Comparison of ENCODE assay signal across 25 cellular contexts in the genomic region with DNA sequence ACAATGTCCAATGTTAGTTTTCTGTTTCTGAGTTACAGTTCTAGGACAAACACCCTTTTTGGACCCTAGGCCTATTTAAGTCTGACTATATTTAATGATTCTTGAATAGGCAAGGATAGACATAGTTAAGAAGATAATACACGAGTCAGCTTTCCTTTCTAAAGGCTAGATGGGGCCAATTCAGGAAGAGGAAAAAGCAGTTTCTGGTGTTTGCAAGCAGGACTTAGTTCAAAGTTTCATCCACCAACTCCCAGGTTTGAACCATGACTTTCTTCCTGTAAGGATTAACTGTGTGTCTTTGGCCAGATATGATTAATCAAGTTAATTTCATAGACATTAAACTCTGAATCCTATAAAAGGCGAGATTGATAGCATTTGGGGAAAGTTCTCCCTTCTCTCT.
"Had no signal": no experiment of that assay in that cellular context is flagged by ENCODE, and none has a peak within 500 bp of the region (broad histone marks: within the 10 kb centered on the region; RNA-seq: fewer than 3 reads in every experiment).

No MANE protein-coding gene starts in this region.

- H3K4me3 ChIP-seq: gastrocnemius medialis, left lung, psoas muscle, skin epidermis, suprapubic skin, transverse colon, upper lobe of right lung, uterus had no signal

- H3K27ac ChIP-seq: gastrocnemius medialis, left lung, psoas muscle, suprapubic skin, transverse colon, upper lobe of right lung, uterus had no signal

- H3K36me3 ChIP-seq: uterus had no signal

- H3K4me3 Mint-ChIP-seq: effector memory CD8-positive, alpha-beta T cell; nephron progenitor cell; stimulated activated naive CD8-positive, alpha-beta T cell treated with anti-CD3 and anti-CD28 coated beads, Interleukin-15, amount 100 ng/mL, for 72 hours had no signal

- H3K27ac Mint-ChIP-seq: effector memory CD8-positive, alpha-beta T cell; naive thymus-derived CD8-positive, alpha-beta T cell; nephron progenitor cell had no signal

- H3K27me3 Mint-ChIP-seq: effector memory CD8-positive, alpha-beta T cell; naive thymus-derived CD8-positive, alpha-beta T cell; stimulated activated naive CD8-positive, alpha-beta T cell treated with anti-CD3 and anti-CD28 coated beads, Interleukin-15, amount 100 ng/mL, for 72 hours had no signal

- DNase-seq: cortex of kidney; effector memory CD8-positive, alpha-beta T cell; foreskin fibroblast; gastrocnemius medialis; head of caudate nucleus; left lung; mesenchymal stem cell; midbrain; naive thymus-derived CD8-positive, alpha-beta T cell; nephron progenitor cell; nucleus accumbens; psoas muscle; right cardiac atrium; stimulated activated CD4-positive, alpha-beta T cell treated with anti-CD3 and anti-CD28 coated beads, Interleukin-15, amount 100 ng/mL, for 24 hours; stimulated activated CD4-positive, alpha-beta T cell treated with anti-CD3 and anti-CD28 coated beads, Interleukin-4, amount 100 ng/mL, for 1 hour; stimulated activated CD8-positive, alpha-beta memory T cell treated with anti-CD3 and anti-CD28 coated beads, Interleukin-4, amount 100 ng/mL, for 48 hours; stimulated activated naive CD4-positive, alpha-beta T cell; stimulated activated naive CD8-positive, alpha-beta T cell treated with anti-CD3 and anti-CD28 coated beads, Interleukin-15, amount 100 ng/mL, for 72 hours; transverse colon; upper lobe of right lung; uterus had no signal

- FAIRE-seq: endometrium, keratinocyte had no signal
